Comparison of ENCODE assay signal across 1 cellular context in genomic region chr1:58898739-58899580, GRCh38.
A peak's percentile ranks its signal among the peaks of the same experiment; 100 is the strongest.
TF ChIP-seq lines count a peak whose summit lies in the region.

No MANE protein-coding gene starts in this region.

TF ChIP-seq in K562, 482 proteins besides CTCF, POLR2A, EP300 and RAD21 (continued from another document and continues in another):
- TF ChIP-seq, protein P1, sequence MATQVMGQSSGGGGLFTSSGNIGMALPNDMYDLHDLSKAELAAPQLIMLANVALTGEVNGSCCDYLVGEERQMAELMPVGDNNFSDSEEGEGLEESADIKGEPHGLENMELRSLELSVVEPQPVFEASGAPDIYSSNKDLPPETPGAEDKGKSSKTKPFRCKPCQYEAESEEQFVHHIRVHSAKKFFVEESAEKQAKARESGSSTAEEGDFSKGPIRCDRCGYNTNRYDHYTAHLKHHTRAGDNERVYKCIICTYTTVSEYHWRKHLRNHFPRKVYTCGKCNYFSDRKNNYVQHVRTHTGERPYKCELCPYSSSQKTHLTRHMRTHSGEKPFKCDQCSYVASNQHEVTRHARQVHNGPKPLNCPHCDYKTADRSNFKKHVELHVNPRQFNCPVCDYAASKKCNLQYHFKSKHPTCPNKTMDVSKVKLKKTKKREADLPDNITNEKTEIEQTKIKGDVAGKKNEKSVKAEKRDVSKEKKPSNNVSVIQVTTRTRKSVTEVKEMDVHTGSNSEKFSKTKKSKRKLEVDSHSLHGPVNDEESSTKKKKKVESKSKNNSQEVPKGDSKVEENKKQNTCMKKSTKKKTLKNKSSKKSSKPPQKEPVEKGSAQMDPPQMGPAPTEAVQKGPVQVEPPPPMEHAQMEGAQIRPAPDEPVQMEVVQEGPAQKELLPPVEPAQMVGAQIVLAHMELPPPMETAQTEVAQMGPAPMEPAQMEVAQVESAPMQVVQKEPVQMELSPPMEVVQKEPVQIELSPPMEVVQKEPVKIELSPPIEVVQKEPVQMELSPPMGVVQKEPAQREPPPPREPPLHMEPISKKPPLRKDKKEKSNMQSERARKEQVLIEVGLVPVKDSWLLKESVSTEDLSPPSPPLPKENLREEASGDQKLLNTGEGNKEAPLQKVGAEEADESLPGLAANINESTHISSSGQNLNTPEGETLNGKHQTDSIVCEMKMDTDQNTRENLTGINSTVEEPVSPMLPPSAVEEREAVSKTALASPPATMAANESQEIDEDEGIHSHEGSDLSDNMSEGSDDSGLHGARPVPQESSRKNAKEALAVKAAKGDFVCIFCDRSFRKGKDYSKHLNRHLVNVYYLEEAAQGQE (CRISPR knock-in tag; IDR thresholded peaks at IDR 0.05; ENCODE audit: low read depth) = no peak
- TF ChIP-seq GTF2F1 (IDR thresholded peaks at IDR 0.05; ENCODE audit: low read depth, low read length) (no peak), MEIS2 (IDR thresholded peaks at IDR 0.05; ENCODE audit: partially characterized antibody) (peak; percentile 74), GMEB1 (CRISPR knock-in tag; IDR thresholded peaks at IDR 0.05) (no peak), ZNF263 (CRISPR knock-in tag; IDR thresholded peaks at IDR 0.05; ENCODE audit: borderline replicate concordance) (no peak; the same call in 1 of the 2 replicates), PHB2 (IDR thresholded peaks at IDR 0.05; ENCODE audit: low read depth) (peak; percentile 89), SNIP1 (IDR thresholded peaks at IDR 0.05; ENCODE audit: low read depth) (no peak), BCOR (IDR thresholded peaks at IDR 0.05) (peak; percentile 92), ZNF644 (tag; IDR thresholded peaks at IDR 0.05; ENCODE audit: low read depth) (peak; percentile 95), PHB (CRISPR knock-in tag; IDR thresholded peaks at IDR 0.05) (no peak), YBX1 (IDR thresholded peaks at IDR 0.05) (no peak), VEZF1 (CRISPR knock-in tag; IDR thresholded peaks at IDR 0.05) (peak; percentile 97), ZBTB40 (IDR thresholded peaks at IDR 0.05) (0 out of 2 replicates have a peak, but pooled peaks have one; percentile 8), ZBTB40 (CRISPR knock-in tag; IDR thresholded peaks at IDR 0.05) (no peak), MYNN (IDR thresholded peaks at IDR 0.05) (peak; percentile 93), MYNN (CRISPR knock-in tag; IDR thresholded peaks at IDR 0.05) (no peak), ZNF830 (CRISPR knock-in tag; IDR thresholded peaks at IDR 0.05) (no peak), KHSRP (IDR thresholded peaks at IDR 0.05) (peak; percentile 66), KAT2B (IDR thresholded peaks at IDR 0.05; ENCODE audit: low read depth, low read length) (no peak), ZFX (CRISPR knock-in tag; IDR thresholded peaks at IDR 0.05) (peak; percentile 83), RFX1 (IDR thresholded peaks at IDR 0.05) (no peak), MAX (CRISPR knock-in tag; IDR thresholded peaks at IDR 0.05) (peak; percentile 85), TAL1 (IDR thresholded peaks at IDR 0.05) (peak; percentile 96), CBFA2T3 (IDR thresholded peaks at IDR 0.05) (peak; percentile 99), PYGO2 (tag; IDR thresholded peaks at IDR 0.05) (peak; percentile 86), GATAD2B (IDR thresholded peaks at IDR 0.05; ENCODE audit: borderline replicate concordance) (peak; percentile 84; the same call in 1 of the 2 replicates), HNRNPH1 (optimal IDR thresholded peaks at IDR 0.05; ENCODE audit: low read depth, low read length) (no peak), CHCHD3 (CRISPR knock-in tag; IDR thresholded peaks at IDR 0.05) (no peak), PURB (CRISPR knock-in tag; IDR thresholded peaks at IDR 0.05; ENCODE audit: low read depth) (no peak), LCOR (CRISPR knock-in tag; IDR thresholded peaks at IDR 0.05) (peak; percentile 92)
- TF ChIP-seq, protein P2, sequence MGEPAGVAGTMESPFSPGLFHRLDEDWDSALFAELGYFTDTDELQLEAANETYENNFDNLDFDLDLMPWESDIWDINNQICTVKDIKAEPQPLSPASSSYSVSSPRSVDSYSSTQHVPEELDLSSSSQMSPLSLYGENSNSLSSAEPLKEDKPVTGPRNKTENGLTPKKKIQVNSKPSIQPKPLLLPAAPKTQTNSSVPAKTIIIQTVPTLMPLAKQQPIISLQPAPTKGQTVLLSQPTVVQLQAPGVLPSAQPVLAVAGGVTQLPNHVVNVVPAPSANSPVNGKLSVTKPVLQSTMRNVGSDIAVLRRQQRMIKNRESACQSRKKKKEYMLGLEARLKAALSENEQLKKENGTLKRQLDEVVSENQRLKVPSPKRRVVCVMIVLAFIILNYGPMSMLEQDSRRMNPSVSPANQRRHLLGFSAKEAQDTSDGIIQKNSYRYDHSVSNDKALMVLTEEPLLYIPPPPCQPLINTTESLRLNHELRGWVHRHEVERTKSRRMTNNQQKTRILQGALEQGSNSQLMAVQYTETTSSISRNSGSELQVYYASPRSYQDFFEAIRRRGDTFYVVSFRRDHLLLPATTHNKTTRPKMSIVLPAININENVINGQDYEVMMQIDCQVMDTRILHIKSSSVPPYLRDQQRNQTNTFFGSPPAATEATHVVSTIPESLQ (CRISPR knock-in tag; IDR thresholded peaks at IDR 0.05) = no peak
- TF ChIP-seq, protein P3, sequence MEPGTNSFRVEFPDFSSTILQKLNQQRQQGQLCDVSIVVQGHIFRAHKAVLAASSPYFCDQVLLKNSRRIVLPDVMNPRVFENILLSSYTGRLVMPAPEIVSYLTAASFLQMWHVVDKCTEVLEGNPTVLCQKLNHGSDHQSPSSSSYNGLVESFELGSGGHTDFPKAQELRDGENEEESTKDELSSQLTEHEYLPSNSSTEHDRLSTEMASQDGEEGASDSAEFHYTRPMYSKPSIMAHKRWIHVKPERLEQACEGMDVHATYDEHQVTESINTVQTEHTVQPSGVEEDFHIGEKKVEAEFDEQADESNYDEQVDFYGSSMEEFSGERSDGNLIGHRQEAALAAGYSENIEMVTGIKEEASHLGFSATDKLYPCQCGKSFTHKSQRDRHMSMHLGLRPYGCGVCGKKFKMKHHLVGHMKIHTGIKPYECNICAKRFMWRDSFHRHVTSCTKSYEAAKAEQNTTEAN (CRISPR knock-in tag; IDR thresholded peaks at IDR 0.05) = no peak
- TF ChIP-seq, protein P4, sequence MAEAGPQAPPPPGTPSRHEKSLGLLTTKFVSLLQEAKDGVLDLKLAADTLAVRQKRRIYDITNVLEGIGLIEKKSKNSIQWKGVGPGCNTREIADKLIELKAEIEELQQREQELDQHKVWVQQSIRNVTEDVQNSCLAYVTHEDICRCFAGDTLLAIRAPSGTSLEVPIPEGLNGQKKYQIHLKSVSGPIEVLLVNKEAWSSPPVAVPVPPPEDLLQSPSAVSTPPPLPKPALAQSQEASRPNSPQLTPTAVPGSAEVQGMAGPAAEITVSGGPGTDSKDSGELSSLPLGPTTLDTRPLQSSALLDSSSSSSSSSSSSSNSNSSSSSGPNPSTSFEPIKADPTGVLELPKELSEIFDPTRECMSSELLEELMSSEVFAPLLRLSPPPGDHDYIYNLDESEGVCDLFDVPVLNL (CRISPR knock-in tag; IDR thresholded peaks at IDR 0.05; ENCODE audit: low read depth) = no peak
- TF ChIP-seq, protein P5, sequence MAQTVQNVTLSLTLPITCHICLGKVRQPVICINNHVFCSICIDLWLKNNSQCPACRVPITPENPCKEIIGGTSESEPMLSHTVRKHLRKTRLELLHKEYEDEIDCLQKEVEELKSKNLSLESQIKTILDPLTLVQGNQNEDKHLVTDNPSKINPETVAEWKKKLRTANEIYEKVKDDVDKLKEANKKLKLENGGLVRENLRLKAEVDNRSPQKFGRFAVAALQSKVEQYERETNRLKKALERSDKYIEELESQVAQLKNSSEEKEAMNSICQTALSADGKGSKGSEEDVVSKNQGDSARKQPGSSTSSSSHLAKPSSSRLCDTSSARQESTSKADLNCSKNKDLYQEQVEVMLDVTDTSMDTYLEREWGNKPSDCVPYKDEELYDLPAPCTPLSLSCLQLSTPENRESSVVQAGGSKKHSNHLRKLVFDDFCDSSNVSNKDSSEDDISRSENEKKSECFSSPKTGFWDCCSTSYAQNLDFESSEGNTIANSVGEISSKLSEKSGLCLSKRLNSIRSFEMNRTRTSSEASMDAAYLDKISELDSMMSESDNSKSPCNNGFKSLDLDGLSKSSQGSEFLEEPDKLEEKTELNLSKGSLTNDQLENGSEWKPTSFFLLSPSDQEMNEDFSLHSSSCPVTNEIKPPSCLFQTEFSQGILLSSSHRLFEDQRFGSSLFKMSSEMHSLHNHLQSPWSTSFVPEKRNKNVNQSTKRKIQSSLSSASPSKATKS (CRISPR knock-in tag; IDR thresholded peaks at IDR 0.05) = no peak
